13 cellular contexts compared by ENCODE assay signal in genomic region chr12:65937806-65938205, GRCh38.
"Had no signal": no experiment of that assay in that cellular context is flagged by ENCODE, and none has a peak within 500 bp of the region (broad histone marks: within the 10 kb centered on the region; RNA-seq: fewer than 3 reads in every experiment).

No MANE protein-coding gene starts in this region.

- H3K27ac ChIP-seq: neural progenitor cell, parathyroid adenoma, tibial artery had no signal

- H3K27ac Mint-ChIP-seq: activated naive CD4-positive, alpha-beta T cell treated with anti-CD3 and anti-CD28 coated beads, Interleukin-2, amount 10 ng/mL, durations not matched to agents 7 days and 5 days; immature natural killer cell; stimulated activated effector memory CD8-positive, alpha-beta T cell treated with anti-CD3 and anti-CD28 coated beads, Interleukin-12 subunit alpha, Interleukin-12 subunit beta, amount 100 ng/mL, for 72 hours; T-helper 1 cell treated with Interleukin-12 subunit alpha and Interleukin-12 subunit beta and Interleukin-4 antibody, amounts not matched to agents 30 μg/mL and 1 μg/mL, for 36 hours; WTC11 had no signal

- H3K9me3 Mint-ChIP-seq: activated naive CD4-positive, alpha-beta T cell treated with anti-CD3 and anti-CD28 coated beads, Interleukin-2, amount 10 ng/mL, durations not matched to agents 7 days and 5 days; central memory CD8-positive, alpha-beta T cell; immature natural killer cell; neural progenitor cell; stimulated activated effector memory CD8-positive, alpha-beta T cell treated with anti-CD3 and anti-CD28 coated beads, Interleukin-12 subunit alpha, Interleukin-12 subunit beta, amount 100 ng/mL, for 72 hours; T-helper 1 cell treated with Interleukin-12 subunit alpha and Interleukin-12 subunit beta and Interleukin-4 antibody, amounts not matched to agents 30 μg/mL and 1 μg/mL, for 36 hours; WTC11 had no signal

- H3K4me3 ChIP-seq: neural progenitor cell, tibial artery had no signal

- DNase-seq: activated CD4-positive, alpha-beta T cell treated with anti-CD3 and anti-CD28 coated beads for 48 hours; activated naive CD4-positive, alpha-beta T cell treated with anti-CD3 and anti-CD28 coated beads, Interleukin-2, amount 10 ng/mL, durations not matched to agents 7 days and 5 days; cortex of kidney; effector CD8-positive, alpha-beta T cell; immature natural killer cell; left cardiac atrium; tibial artery had no signal

- ATAC-seq: left cardiac atrium; stimulated activated effector memory CD8-positive, alpha-beta T cell treated with anti-CD3 and anti-CD28 coated beads, Interleukin-12 subunit alpha, Interleukin-12 subunit beta, amount 100 ng/mL, for 72 hours; WTC11 had no signal

- H3K9me3 ChIP-seq: tibial artery had no signal

- H3K79me2 ChIP-seq: parathyroid adenoma had no signal

- H3K9ac ChIP-seq: neural progenitor cell, parathyroid adenoma had no signal

- H3K4me3 Mint-ChIP-seq: activated naive CD4-positive, alpha-beta T cell treated with anti-CD3 and anti-CD28 coated beads, Interleukin-2, amount 10 ng/mL, durations not matched to agents 7 days and 5 days; central memory CD8-positive, alpha-beta T cell; immature natural killer cell; neural progenitor cell; stimulated activated effector memory CD8-positive, alpha-beta T cell treated with anti-CD3 and anti-CD28 coated beads, Interleukin-12 subunit alpha, Interleukin-12 subunit beta, amount 100 ng/mL, for 72 hours; T-helper 1 cell treated with Interleukin-12 subunit alpha and Interleukin-12 subunit beta and Interleukin-4 antibody, amounts not matched to agents 30 μg/mL and 1 μg/mL, for 36 hours; WTC11 had no signal

- H2AFZ ChIP-seq: neural progenitor cell, parathyroid adenoma had no signal

- H3K36me3 ChIP-seq: neural progenitor cell, tibial artery had no signal

- H3K36me3 Mint-ChIP-seq: activated naive CD4-positive, alpha-beta T cell treated with anti-CD3 and anti-CD28 coated beads, Interleukin-2, amount 10 ng/mL, durations not matched to agents 7 days and 5 days; stimulated activated effector memory CD8-positive, alpha-beta T cell treated with anti-CD3 and anti-CD28 coated beads, Interleukin-12 subunit alpha, Interleukin-12 subunit beta, amount 100 ng/mL, for 72 hours; WTC11 had no signal

- H3K4me1 ChIP-seq: neural progenitor cell, parathyroid adenoma had no signal

- H3K4me1 Mint-ChIP-seq: activated naive CD4-positive, alpha-beta T cell treated with anti-CD3 and anti-CD28 coated beads, Interleukin-2, amount 10 ng/mL, durations not matched to agents 7 days and 5 days; central memory CD8-positive, alpha-beta T cell; immature natural killer cell; stimulated activated effector memory CD8-positive, alpha-beta T cell treated with anti-CD3 and anti-CD28 coated beads, Interleukin-12 subunit alpha, Interleukin-12 subunit beta, amount 100 ng/mL, for 72 hours had no signal

- H3K4me2 ChIP-seq: neural progenitor cell had no signal

- H3K27me3 ChIP-seq: neural progenitor cell, tibial artery had no signal
